Comparison of ENCODE assay signal across 1 cellular context in genomic region chr11:64206457-64207246, GRCh38.
A peak's percentile ranks its signal among the peaks of the same experiment; 100 is the strongest.
TF ChIP-seq lines count a peak whose summit lies in the region.

TSS of gene FERMT3 (plus strand) at chr11:64206721. CDS start at chr11:64207365, 644 bp downstream.

TF ChIP-seq in K562, 482 proteins besides CTCF, POLR2A, EP300 and RAD21 (continued from another document):
- TF ChIP-seq PRPF4 (IDR thresholded peaks at IDR 0.05; ENCODE audit: insufficient read depth, low read depth, low read length, poor library complexity, severe bottlenecking) (no peak), ZBTB1 (CRISPR knock-in tag; IDR thresholded peaks at IDR 0.05; ENCODE audit: borderline replicate concordance, low read depth) (no peak), ZNF282 (CRISPR knock-in tag; IDR thresholded peaks at IDR 0.05) (no peak; the same call in 1 of the 2 replicates), FOS (IDR thresholded peaks at IDR 0.05; ENCODE audit: extremely low read depth, insufficient read length) (no peak), NR3C1 (CRISPR knock-in tag; IDR thresholded peaks at IDR 0.05) (0 out of 2 replicates have a peak, but pooled peaks have one; percentile 64), FOSL1 (tag; conservative IDR thresholded peaks at IDR 0.05) (no peak), PPARD (CRISPR knock-in tag; IDR thresholded peaks at IDR 0.05) (no peak)
- TF ChIP-seq, protein P1, sequence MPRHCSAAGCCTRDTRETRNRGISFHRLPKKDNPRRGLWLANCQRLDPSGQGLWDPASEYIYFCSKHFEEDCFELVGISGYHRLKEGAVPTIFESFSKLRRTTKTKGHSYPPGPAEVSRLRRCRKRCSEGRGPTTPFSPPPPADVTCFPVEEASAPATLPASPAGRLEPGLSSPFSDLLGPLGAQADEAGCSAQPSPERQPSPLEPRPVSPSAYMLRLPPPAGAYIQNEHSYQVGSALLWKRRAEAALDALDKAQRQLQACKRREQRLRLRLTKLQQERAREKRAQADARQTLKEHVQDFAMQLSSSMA (CRISPR knock-in tag; IDR thresholded peaks at IDR 0.05), result no peak
